1 cellular context compared by ENCODE assay signal in genomic region chr1:229420765-229421164, GRCh38.
TF ChIP-seq lines count a peak whose summit lies in the region.

No MANE protein-coding gene starts in this region.

TF ChIP-seq in HepG2, 621 proteins besides CTCF, POLR2A, EP300 and RAD21 (continued from another document):
- TF ChIP-seq ZBTB8A (CRISPR knock-in tag; IDR thresholded peaks at IDR 0.05; ENCODE audit: borderline replicate concordance, low read depth) (no peak), PITX1 (CRISPR knock-in tag; IDR thresholded peaks at IDR 0.05) (0 out of 2 replicates have a peak, but pooled peaks have one; percentile 30), TOE1 (CRISPR knock-in tag; IDR thresholded peaks at IDR 0.05) (no peak), BRD4 (CRISPR knock-in tag; IDR thresholded peaks at IDR 0.05) (no peak), PCBP2 (optimal IDR thresholded peaks at IDR 0.05; ENCODE audit: low read depth, low read length, poor library complexity, severe bottlenecking) (no peak), ZNF136 (CRISPR knock-in tag; IDR thresholded peaks at IDR 0.05; ENCODE audit: low read depth) (no peak), SOX13 (IDR thresholded peaks at IDR 0.05) (no peak), SOX13 (CRISPR knock-in tag; conservative IDR thresholded peaks at IDR 0.05 in 1 of 2, IDR thresholded peaks at IDR 0.05 in 1 of 2) (no peak), GPN1 (CRISPR knock-in tag; IDR thresholded peaks at IDR 0.05; ENCODE audit: borderline replicate concordance) (no peak), MLXIP (CRISPR knock-in tag; IDR thresholded peaks at IDR 0.05; ENCODE audit: borderline replicate concordance) (0 out of 2 replicates have a peak, but pooled peaks have one; percentile 54), ZNF207 (IDR thresholded peaks at IDR 0.05; ENCODE audit: borderline replicate concordance) (no peak), ZNF484 (CRISPR knock-in tag; IDR thresholded peaks at IDR 0.05; ENCODE audit: borderline replicate concordance, low read depth) (no peak), HCFC1 (IDR thresholded peaks at IDR 0.05; ENCODE audit: low read depth, low read length) (no peak), KDM4B (CRISPR knock-in tag; IDR thresholded peaks at IDR 0.05) (no peak)
